ENCODE assay signal across 1 cellular context in genomic region chr10:87066865-87067264, GRCh38.
TF ChIP-seq lines count a peak whose summit lies in the region.

No MANE protein-coding gene starts in this region.

TF ChIP-seq in HepG2, 621 proteins besides CTCF, POLR2A, EP300 and RAD21:
- TF ChIP-seq ZSCAN29 (CRISPR knock-in tag; conservative IDR thresholded peaks at IDR 0.05) (no peak), ZNF274 (CRISPR knock-in tag; IDR thresholded peaks at IDR 0.05) (no peak), RXRB (CRISPR knock-in tag; IDR thresholded peaks at IDR 0.05; ENCODE audit: borderline replicate concordance) (no peak), PRMT3 (CRISPR knock-in tag; IDR thresholded peaks at IDR 0.05; ENCODE audit: borderline replicate concordance, low read depth) (no peak), ZNF543 (CRISPR knock-in tag; IDR thresholded peaks at IDR 0.05) (no peak), RBM22 (optimal IDR thresholded peaks at IDR 0.05; ENCODE audit: low read length) (peak; percentile 80), ZNF790 (CRISPR knock-in tag; IDR thresholded peaks at IDR 0.05; ENCODE audit: borderline replicate concordance) (no peak), SMAD9 (CRISPR knock-in tag; IDR thresholded peaks at IDR 0.05) (no peak), ZBTB7B (CRISPR knock-in tag; IDR thresholded peaks at IDR 0.05) (no peak), GATAD2A (CRISPR knock-in tag; IDR thresholded peaks at IDR 0.05) (no peak), MBD4 (IDR thresholded peaks at IDR 0.05; ENCODE audit: borderline replicate concordance, low read length) (0 out of 2 replicates have a peak, but pooled peaks have one; percentile 21)
